In the genomic region with DNA sequence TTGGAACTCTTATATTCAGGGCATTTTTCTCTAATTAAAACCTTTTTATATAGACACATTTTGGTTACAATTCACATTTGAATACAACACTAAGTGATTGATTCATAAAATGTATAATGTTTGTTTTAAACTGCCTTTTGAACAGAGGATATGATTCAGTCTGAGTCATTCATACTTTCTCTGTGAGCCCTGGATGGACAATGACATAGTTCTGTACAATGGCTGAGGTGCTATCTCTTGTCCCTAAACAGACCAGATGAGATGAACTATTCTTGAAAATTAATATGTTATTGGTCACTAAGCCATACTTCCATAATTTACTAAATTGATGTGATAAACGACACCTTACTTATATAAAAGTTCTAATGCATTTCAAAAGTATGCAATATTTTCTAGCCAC, we compare ENCODE assay signal across 17 cellular contexts.
DNase-seq lines count a peak whose midpoint lies in the region; ATAC-seq and TF ChIP-seq lines count a peak whose summit lies in the region.
"Had no signal": no experiment of that assay in that cellular context is flagged by ENCODE, and none has a peak within 500 bp of the region (broad histone marks: within the 10 kb centered on the region; RNA-seq: fewer than 3 reads in every experiment).

No MANE protein-coding gene starts in this region.

- H3K4me3 ChIP-seq in astrocyte of the spinal cord (ENCODE audit: low read depth, low read length): no peak overlapping the region
- H3K4me3 ChIP-seq: esophagus squamous epithelium, SK-N-MC had no signal

- H3K36me3 Mint-ChIP-seq in activated CD4-positive, alpha-beta T cell treated with anti-CD3 and anti-CD28 coated beads, Interleukin-2, amount 10 ng/mL, durations not matched to agents 7 days and 5 days (ENCODE audit: low read depth): no peaks in the 10 kb centered on the region
- H3K36me3 Mint-ChIP-seq: activated naive CD4-positive, alpha-beta T cell treated with anti-CD3 and anti-CD28 coated beads, Interleukin-2, amount 50 U/mL, for 24 hours had no signal

- ATAC-seq in HG03175 (IDR thresholded peaks at IDR 0.05; ENCODE audit: unreplicated experiment): no peak

- no peak overlapping the region for H3K27ac Mint-ChIP-seq in activated CD4-positive, alpha-beta T cell treated with anti-CD3 and anti-CD28 coated beads, Interleukin-2, amount 10 ng/mL, durations not matched to agents 7 days and 5 days
- H3K27ac Mint-ChIP-seq: activated naive CD4-positive, alpha-beta T cell treated with anti-CD3 and anti-CD28 coated beads, Interleukin-2, amount 50 U/mL, for 24 hours had no signal

- CTCF ChIA-PET in activated CD4-positive, alpha-beta T cell treated with anti-CD3 and anti-CD28 coated beads, Interleukin-2, amount 10 ng/mL, durations not matched to agents 7 days and 5 days (lab: Charles Lee): no interaction called here

- TF ChIP-seq CTCF in astrocyte of the spinal cord (IDR thresholded peaks at IDR 0.05; ENCODE audit: low read depth, low read length): no peak

- no peaks in the 10 kb centered on the region for H3K4me1 Mint-ChIP-seq in activated CD4-positive, alpha-beta T cell treated with anti-CD3 and anti-CD28 coated beads, Interleukin-2, amount 10 ng/mL, durations not matched to agents 7 days and 5 days
- H3K4me1 Mint-ChIP-seq: activated naive CD4-positive, alpha-beta T cell treated with anti-CD3 and anti-CD28 coated beads, Interleukin-2, amount 50 U/mL, for 24 hours had no signal

- POLR2A ChIA-PET in activated CD4-positive, alpha-beta T cell treated with anti-CD3 and anti-CD28 coated beads, Interleukin-2, amount 10 ng/mL, durations not matched to agents 7 days and 5 days (lab: Charles Lee): no interaction called here

- DNase-seq in AG08396 (ENCODE audit: low spot score): peak; percentile 7
- DNase-seq in HT1080 (ENCODE audit: low read depth): peak; percentile 81
- peak; percentile 80 for DNase-seq in astrocyte of the spinal cord (ENCODE audit: low read depth, low spot score)
- DNase-seq in hepatic stellate cell (ENCODE audit: low spot score): peak; percentile 3
- no peak for DNase-seq in activated CD8-positive, alpha-beta memory T cell treated with anti-CD3 and anti-CD28 coated beads, Interleukin-2, amount 50 U/mL, for 4 hours
- no peak for DNase-seq in activated CD4-positive, alpha-beta T cell treated with anti-CD3 and anti-CD28 coated beads, Interleukin-2, amount 10 ng/mL, durations not matched to agents 7 days and 5 days
- no peak for DNase-seq in activated CD4-positive, CD25-positive, alpha-beta regulatory T cell (lab: John Stamatoyannopoulos, UW)
- DNase-seq: AML-193, esophagus squamous epithelium, H7, NCI-H1092, NCI-H2227 treated with DMSO at 0.1 percent for 48 hours, posterior cingulate gyrus, trophoblast cell had no signal

- H3K27me3 Mint-ChIP-seq in activated CD4-positive, alpha-beta T cell treated with anti-CD3 and anti-CD28 coated beads, Interleukin-2, amount 10 ng/mL, durations not matched to agents 7 days and 5 days: no peaks in the 10 kb centered on the region
- H3K27me3 Mint-ChIP-seq: activated naive CD4-positive, alpha-beta T cell treated with anti-CD3 and anti-CD28 coated beads, Interleukin-2, amount 50 U/mL, for 24 hours had no signal

- no peaks in the 10 kb centered on the region for H3K9me3 Mint-ChIP-seq in activated CD4-positive, alpha-beta T cell treated with anti-CD3 and anti-CD28 coated beads, Interleukin-2, amount 10 ng/mL, durations not matched to agents 7 days and 5 days

- in situ Hi-C loops in astrocyte of the spinal cord (cut with HindIII; ENCODE audit: low sequenced_read_pairs): no loop called here

- H3K4me3 Mint-ChIP-seq in activated CD4-positive, alpha-beta T cell treated with anti-CD3 and anti-CD28 coated beads, Interleukin-2, amount 10 ng/mL, durations not matched to agents 7 days and 5 days: no peak overlapping the region
- H3K4me3 Mint-ChIP-seq: activated naive CD4-positive, alpha-beta T cell treated with anti-CD3 and anti-CD28 coated beads, Interleukin-2, amount 50 U/mL, for 24 hours had no signal

Comparison
In these comparisons a context has a peak if more than half of its experiments do, and no peak if none do; other contexts are left out.
1. DNase-seq: peak in AG08396 (single experiment), HT1080 (single experiment), astrocyte of the spinal cord (single experiment) and hepatic stellate cell (single experiment); none in activated CD8-positive, alpha-beta memory T cell treated with anti-CD3 and anti-CD28 coated beads, Interleukin-2, amount 50 U/mL, for 4 hours (single experiment), activated CD4-positive, alpha-beta T cell treated with anti-CD3 and anti-CD28 coated beads, Interleukin-2, amount 10 ng/mL, durations not matched to agents 7 days and 5 days (single experiment) and activated CD4-positive, CD25-positive, alpha-beta regulatory T cell (0 of 4).